In the genomic region with DNA sequence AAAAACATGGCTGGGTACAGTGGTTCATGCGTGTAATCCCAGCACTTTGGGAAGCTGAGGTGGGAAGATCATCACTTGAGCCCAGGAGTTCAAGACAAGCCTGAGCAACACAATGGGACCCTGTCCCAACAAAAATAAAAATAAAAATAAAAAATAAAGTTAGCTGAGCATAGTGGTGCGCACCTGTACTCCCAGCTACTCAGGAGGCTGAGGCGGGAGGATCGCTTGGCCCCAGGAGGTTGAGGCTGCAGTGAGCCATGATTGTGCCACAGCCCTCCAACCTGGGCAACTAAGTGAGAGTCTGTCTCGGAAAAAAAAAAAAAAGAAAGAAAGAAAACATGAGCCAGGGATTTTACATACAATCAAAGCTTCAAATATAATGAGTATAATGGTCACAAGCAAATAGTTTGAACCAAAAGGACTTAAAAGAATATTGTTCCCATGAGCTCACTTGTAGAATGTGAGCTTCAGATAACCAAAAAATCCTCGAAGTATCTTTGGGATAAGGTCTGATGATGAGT, we compare ENCODE assay signal across 1 cellular context.
TF ChIP-seq lines count a peak whose summit lies in the region.

No MANE protein-coding gene starts in this region.

TF ChIP-seq in K562, 482 proteins besides CTCF, POLR2A, EP300 and RAD21 (continued from another document):
- TF ChIP-seq, protein P1, sequence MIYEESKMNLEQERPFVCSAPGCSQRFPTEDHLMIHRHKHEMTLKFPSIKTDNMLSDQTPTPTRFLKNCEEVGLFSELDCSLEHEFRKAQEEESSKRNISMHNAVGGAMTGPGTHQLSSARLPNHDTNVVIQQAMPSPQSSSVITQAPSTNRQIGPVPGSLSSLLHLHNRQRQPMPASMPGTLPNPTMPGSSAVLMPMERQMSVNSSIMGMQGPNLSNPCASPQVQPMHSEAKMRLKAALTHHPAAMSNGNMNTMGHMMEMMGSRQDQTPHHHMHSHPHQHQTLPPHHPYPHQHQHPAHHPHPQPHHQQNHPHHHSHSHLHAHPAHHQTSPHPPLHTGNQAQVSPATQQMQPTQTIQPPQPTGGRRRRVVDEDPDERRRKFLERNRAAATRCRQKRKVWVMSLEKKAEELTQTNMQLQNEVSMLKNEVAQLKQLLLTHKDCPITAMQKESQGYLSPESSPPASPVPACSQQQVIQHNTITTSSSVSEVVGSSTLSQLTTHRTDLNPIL (CRISPR knock-in tag; IDR thresholded peaks at IDR 0.05), result no peak
- TF ChIP-seq STAT6 (CRISPR knock-in tag; IDR thresholded peaks at IDR 0.05) (no peak), HLTF (IDR thresholded peaks at IDR 0.05) (peak; percentile 73; the same call in 1 of the 2 replicates), MLLT1 (IDR thresholded peaks at IDR 0.05) (peak; percentile 56 to 59; a peak in 3 of 4 replicates), ZNF165 (CRISPR knock-in tag; IDR thresholded peaks at IDR 0.05; ENCODE audit: borderline replicate concordance) (no peak), NR1H2 (CRISPR knock-in tag; IDR thresholded peaks at IDR 0.05) (no peak), NONO (IDR thresholded peaks at IDR 0.05; ENCODE audit: low read depth in 2 of 2, low read length in 1 of 2) (no peak), RBM17 (IDR thresholded peaks at IDR 0.05; ENCODE audit: borderline replicate concordance, low read depth, low read length) (no peak), ETS2 (tag; IDR thresholded peaks at IDR 0.05; ENCODE audit: borderline replicate concordance, poor library complexity, severe bottlenecking) (no peak), YY1 (IDR thresholded peaks at IDR 0.05; ENCODE audit: borderline replicate concordance in 1 of 3, control insufficient read depth in 1 of 3, extremely low read depth in 1 of 3, insufficient read depth in 3 of 3, insufficient read length in 1 of 3, insufficient replicate concordance in 2 of 3, low read depth in 1 of 3, low read length in 2 of 3) (peak in 1 of 3 experiments; percentile 24), CGGBP1 (CRISPR knock-in tag; IDR thresholded peaks at IDR 0.05) (no peak), FOXM1 (IDR thresholded peaks at IDR 0.05; ENCODE audit: low read depth) (peak; percentile 48; the same call in 1 of the 2 replicates), FOXM1 (CRISPR knock-in tag; IDR thresholded peaks at IDR 0.05; ENCODE audit: low read depth) (no peak), SMAD2 (IDR thresholded peaks at IDR 0.05; ENCODE audit: low read depth, low read length) (no peak), SOX6 (IDR thresholded peaks at IDR 0.05) (no peak), ZNF76 (CRISPR knock-in tag; IDR thresholded peaks at IDR 0.05; ENCODE audit: borderline replicate concordance) (no peak), ADNP (tag; IDR thresholded peaks at IDR 0.05) (peak; percentile 16; the same call in 1 of the 2 replicates), NFXL1 (CRISPR knock-in tag; IDR thresholded peaks at IDR 0.05) (no peak), ZNF592 (IDR thresholded peaks at IDR 0.05) (0 out of 2 replicates have a peak, but pooled peaks have one; percentile 1), FOXJ2 (tag; IDR thresholded peaks at IDR 0.05) (0 out of 2 replicates have a peak, but pooled peaks have one; percentile 29), CC2D1A (IDR thresholded peaks at IDR 0.05) (peak; percentile 76), NFIC (IDR thresholded peaks at IDR 0.05) (no peak)
- TF ChIP-seq, protein P2, sequence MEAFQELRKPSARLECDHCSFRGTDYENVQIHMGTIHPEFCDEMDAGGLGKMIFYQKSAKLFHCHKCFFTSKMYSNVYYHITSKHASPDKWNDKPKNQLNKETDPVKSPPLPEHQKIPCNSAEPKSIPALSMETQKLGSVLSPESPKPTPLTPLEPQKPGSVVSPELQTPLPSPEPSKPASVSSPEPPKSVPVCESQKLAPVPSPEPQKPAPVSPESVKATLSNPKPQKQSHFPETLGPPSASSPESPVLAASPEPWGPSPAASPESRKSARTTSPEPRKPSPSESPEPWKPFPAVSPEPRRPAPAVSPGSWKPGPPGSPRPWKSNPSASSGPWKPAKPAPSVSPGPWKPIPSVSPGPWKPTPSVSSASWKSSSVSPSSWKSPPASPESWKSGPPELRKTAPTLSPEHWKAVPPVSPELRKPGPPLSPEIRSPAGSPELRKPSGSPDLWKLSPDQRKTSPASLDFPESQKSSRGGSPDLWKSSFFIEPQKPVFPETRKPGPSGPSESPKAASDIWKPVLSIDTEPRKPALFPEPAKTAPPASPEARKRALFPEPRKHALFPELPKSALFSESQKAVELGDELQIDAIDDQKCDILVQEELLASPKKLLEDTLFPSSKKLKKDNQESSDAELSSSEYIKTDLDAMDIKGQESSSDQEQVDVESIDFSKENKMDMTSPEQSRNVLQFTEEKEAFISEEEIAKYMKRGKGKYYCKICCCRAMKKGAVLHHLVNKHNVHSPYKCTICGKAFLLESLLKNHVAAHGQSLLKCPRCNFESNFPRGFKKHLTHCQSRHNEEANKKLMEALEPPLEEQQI (IDR thresholded peaks at IDR 0.05), result peak; percentile 82
TF ChIP-seq in K562: peak in this region for 11.
